ENCODE assay signal across 14 cellular contexts in genomic region chr12:27866382-27867101, GRCh38.
DNase-seq lines count a peak whose midpoint lies in the region; ATAC-seq and TF ChIP-seq lines count a peak whose summit lies in the region.
"Had no signal": no experiment of that assay in that cellular context is flagged by ENCODE, and none has a peak within 500 bp of the region (broad histone marks: within the 10 kb centered on the region; RNA-seq: fewer than 3 reads in every experiment).

No MANE protein-coding gene starts in this region.

- H3K4me1 ChIP-seq in breast epithelium = no peaks in the 10 kb centered on the region
- peaks cover 17 to 34% of the 10 kb centered on the region in 2 experiments for H3K4me1 ChIP-seq in SK-N-SH (ENCODE audit: control insufficient read depth in 1 of 2, insufficient read depth in 2 of 2, low read depth in 1 of 2, low read length in 1 of 2)

- intact Hi-C loops in MCF 10A (cut with micrococcal nuclease) (no loop called here), breast epithelium (cut with DNase I; ENCODE audit: low total_unique reads) (no loop called here)

- TF ChIP-seq CTCF in MCF 10A (IDR thresholded peaks at IDR 0.05; ENCODE audit: unreplicated experiment) = no peak
- no peak for TF ChIP-seq CTCF in breast epithelium (IDR thresholded peaks at IDR 0.05)
- TF ChIP-seq CTCF in SK-N-SH (IDR thresholded peaks at IDR 0.05) = no peak
- TF ChIP-seq CTCF in fibroblast of pulmonary artery (IDR thresholded peaks at IDR 0.05; ENCODE audit: low read length, missing control alignments) = no peak
- TF ChIP-seq CTCF in RWPE1 (conservative IDR thresholded peaks at IDR 0.05; ENCODE audit: low read depth) = no peak

- H3K9me2 ChIP-seq in SK-N-SH = no peaks in the 10 kb centered on the region

- no peak overlapping the region for H3K27ac Mint-ChIP-seq in MCF 10A (ENCODE audit: low read depth, unreplicated experiment)

- H3F3A ChIP-seq in SK-N-SH (replicated peaks; ENCODE audit: insufficient read depth) = peaks cover 35% of the 10 kb centered on the region

- no peaks in the 10 kb centered on the region for H3K36me3 Mint-ChIP-seq in MCF 10A (ENCODE audit: insufficient read depth, unreplicated experiment)

- H3K27me3 Mint-ChIP-seq in MCF 10A (ENCODE audit: insufficient read depth, unreplicated experiment) = no peaks in the 10 kb centered on the region

- no peak for TF ChIP-seq RAD21 in SK-N-SH (IDR thresholded peaks at IDR 0.05; ENCODE audit: low read length)

- H3K4me3 ChIP-seq in breast epithelium = no peak overlapping the region
- no peak overlapping the region for H3K4me3 ChIP-seq in SK-N-SH (ENCODE audit: low read depth in 2 of 2, low read length in 1 of 2)
- no peak overlapping the region for H3K4me3 ChIP-seq in fibroblast of pulmonary artery (replicated peaks; ENCODE audit: low read depth, low read length)
- H3K4me3 ChIP-seq: tibial nerve had no signal

- H3K79me2 ChIP-seq in SK-N-SH (ENCODE audit: insufficient read depth) = no peaks in the 10 kb centered on the region

- H4K20me1 ChIP-seq in SK-N-SH (ENCODE audit: insufficient read depth) = no peaks in the 10 kb centered on the region

- DNase-seq in MCF 10A (ENCODE audit: unreplicated experiment) = peak; percentile 79
- DNase-seq in breast epithelium (ENCODE audit: low spot score in 2 of 2) = no peak
- peak; percentile 49 for DNase-seq in SK-N-SH
- DNase-seq in fibroblast of pulmonary artery (ENCODE audit: low read depth) = peak; percentile 62
- no peak for DNase-seq in RWPE1 (ENCODE audit: low spot score)
- DNase-seq in NK-92 (lab: John Stamatoyannopoulos, UW; ENCODE audit: unreplicated experiment) = no peak
- DNase-seq: activated CD4-positive, CD25-positive, alpha-beta regulatory T cell; DMS79 treated with DMSO at 0.1 percent for 48 hours; NCI-H1092 treated with DMSO at 0.1 percent for 48 hours; NK-92 treated with Interleukin-12 subunit alpha and Interleukin-12 subunit beta, amount 100 ng/mL, for 24 hours had no signal

- peaks cover 47% of the 10 kb centered on the region for H3K4me1 Mint-ChIP-seq in MCF 10A (ENCODE audit: insufficient read depth, unreplicated experiment)

- 39% methylated on average over 11 of the region's 11 CpGs for WGBS in SK-N-SH (ENCODE audit: low lambda C conversion rate)

- TF ChIP-seq POLR2A in breast epithelium (IDR thresholded peaks at IDR 0.05) = no peak

- ATAC-seq in HG02938 (IDR thresholded peaks at IDR 0.05; ENCODE audit: unreplicated experiment) = no peak
- ATAC-seq in GM19023 (IDR thresholded peaks at IDR 0.05; ENCODE audit: unreplicated experiment) = no peak
- ATAC-seq: HCT116 had no signal

- H3K9ac ChIP-seq in SK-N-SH = no peak overlapping the region; the same call in 1 of the 2 replicates

- H3K9me3 ChIP-seq in breast epithelium (no peaks in the 10 kb centered on the region), SK-N-SH (no peaks in the 10 kb centered on the region)
- H3K9me3 ChIP-seq: tibial nerve had no signal

- H3K4me2 ChIP-seq in SK-N-SH = no peak overlapping the region

- H3K4me3 Mint-ChIP-seq in MCF 10A (ENCODE audit: unreplicated experiment) = no peak overlapping the region

- H3K36me3 ChIP-seq in breast epithelium = no peaks in the 10 kb centered on the region
- no peaks in the 10 kb centered on the region for H3K36me3 ChIP-seq in SK-N-SH (replicated peaks in 1 of 2; ENCODE audit: control insufficient read depth in 1 of 2, insufficient read depth in 2 of 2, low read length in 1 of 2)
- H3K36me3 ChIP-seq: tibial nerve had no signal

- POLR2A ChIA-PET in MCF 10A (lab: Yijun Ruan, JAX) (interaction anchor here (0.7 kb wide), 2 partner anchors 38 to 44 kb away, joined by 3 read pairs; no protein-coding TSS in a partner anchor), SK-N-SH (lab: Yijun Ruan, JAX) (no interaction called here), RWPE1 (lab: Yijun Ruan, JAX; ENCODE audit: low non-redundant PET) (no interaction called here)

- H3K9me3 Mint-ChIP-seq in MCF 10A (ENCODE audit: unreplicated experiment) = no peaks in the 10 kb centered on the region

- H3K27me3 ChIP-seq in breast epithelium (no peaks in the 10 kb centered on the region), SK-N-SH (ENCODE audit: insufficient read depth) (no peaks in the 10 kb centered on the region)
- H3K27me3 ChIP-seq: tibial nerve had no signal

- no peak overlapping the region for H3K27ac ChIP-seq in breast epithelium
- H3K27ac ChIP-seq in SK-N-SH (ENCODE audit: low read depth in 2 of 2, low read length in 1 of 2) = peak overlapping the region; percentile 43 to 84
- H3K27ac ChIP-seq in RWPE1 = no peak overlapping the region
- H3K27ac ChIP-seq: tibial nerve had no signal

- BruUV-seq in MCF 10A (replicated peaks; lab: Mats Ljungman, UMichigan) = no TSS peak

- CTCF ChIA-PET in MCF 10A (lab: Yijun Ruan, JAX) = interaction anchor here (0.7 to 1.5 kb wide), 2 partner anchors 27 to 307 kb away, joined by 3 read pairs; no protein-coding TSS in a partner anchor
- CTCF ChIA-PET in SK-N-SH (lab: Yijun Ruan, JAX) = interaction anchor here (1.0 to 1.4 kb wide), 3 partner anchors 12 to 133 kb away, joined by 3 read pairs; no protein-coding TSS in a partner anchor
- CTCF ChIA-PET in RWPE1 (lab: Yijun Ruan, JAX) = interaction anchor here (0.6 kb wide), 2 partner anchors 484 to 749 kb away, joined by 3 read pairs; no protein-coding TSS in a partner anchor

- H2AFZ ChIP-seq in SK-N-SH (ENCODE audit: low read depth) = peak overlapping the region; percentile 32; the same call in 1 of the 2 replicates

- TF ChIP-seq EP300 in SK-N-SH (IDR thresholded peaks at IDR 0.05; ENCODE audit: borderline replicate concordance in 1 of 2, low read depth in 1 of 2, low read length in 1 of 2) = peak in 1 of 2 experiments; percentile 20; a peak in 1 of 4 replicates

TF ChIP-seq in SK-N-SH, 30 proteins besides CTCF, POLR2A, EP300 and RAD21:
- TF ChIP-seq USF1 (IDR thresholded peaks at IDR 0.05; ENCODE audit: borderline replicate concordance, low read depth) = no peak
- TF ChIP-seq NFIC (IDR thresholded peaks at IDR 0.05; ENCODE audit: borderline replicate concordance) = peak; percentile 63; the same call in 1 of the 2 replicates
- TF ChIP-seq USF2 (IDR thresholded peaks at IDR 0.05; ENCODE audit: borderline replicate concordance, low read depth, low read length) = no peak
- TF ChIP-seq GATA2 (CRISPR knock-in tag; IDR thresholded peaks at IDR 0.05) = peak; percentile 49
- peak; percentile 65 for TF ChIP-seq PBX3 (IDR thresholded peaks at IDR 0.05)
- TF ChIP-seq RCOR1 (IDR thresholded peaks at IDR 0.05; ENCODE audit: low read length) = 0 out of 2 replicates have a peak, but pooled peaks have one; percentile 14

Comparison
In these comparisons a context has a peak if more than half of its experiments do, and no peak if none do; other contexts are left out.
1. DNase-seq: peak in MCF 10A (single experiment), SK-N-SH (single experiment) and fibroblast of pulmonary artery (single experiment); none in breast epithelium (0 of 2), RWPE1 (single experiment) and NK-92 (single experiment).
2. H3K27ac ChIP-seq: peak in SK-N-SH (2 of 2); none in breast epithelium (0 of 2) and RWPE1 (single experiment).